In genomic region chr1:100053727-100054126, GRCh38 we compare ENCODE assay signal across 20 cellular contexts.
"Had no signal": no experiment of that assay in that cellular context is flagged by ENCODE, and none has a peak within 500 bp of the region (broad histone marks: within the 10 kb centered on the region; RNA-seq: fewer than 3 reads in every experiment).

No MANE protein-coding gene starts in this region.

- H3K27me3 ChIP-seq: gastroesophageal sphincter, testis, vagina had no signal

- DNase-seq: activated CD4-positive, alpha-beta T cell treated with anti-CD3 and anti-CD28 coated beads for 4 hours; activated gamma-delta T cell; activated naive CD4-positive, alpha-beta T cell treated with anti-CD3 and anti-CD28 coated beads, Interleukin-2, amount 50 U/mL, for 16 hours; activated T-cell treated with anti-CD3 and anti-CD28 coated beads, Interleukin-2, amount 50 U/mL, for 48 hours; amygdala; cerebellar nuclear complex; cortex of kidney; head of caudate nucleus; islet precursor cell; left cardiac atrium; mucosa of descending colon; stimulated activated CD4-positive, alpha-beta T cell treated with anti-CD3 and anti-CD28 coated beads, Interleukin-2, amount 100 ng/mL, for 48 hours; stimulated activated CD8-positive, alpha-beta memory T cell treated with anti-CD3 and anti-CD28 coated beads, Interleukin-4, amount 100 ng/mL, for 48 hours; stimulated activated naive CD4-positive, alpha-beta T cell; testis; trophoblast cell had no signal

- H3K27ac ChIP-seq: epithelial cell of prostate, gastroesophageal sphincter, testis, vagina had no signal

- ATAC-seq: gastroesophageal sphincter, left cardiac atrium, mucosa of descending colon, SK-N-SH treated with all-trans-retinoic acid at 6 μM for 48 hours had no signal

- H3K4me3 ChIP-seq: gastroesophageal sphincter, mucosa of descending colon, testis, vagina had no signal

- H3K9me3 ChIP-seq: gastroesophageal sphincter, mucosa of descending colon, testis, vagina had no signal

- H3K4me1 ChIP-seq: vagina had no signal
